Comparison of ENCODE assay signal across 17 cellular contexts in the genomic region with DNA sequence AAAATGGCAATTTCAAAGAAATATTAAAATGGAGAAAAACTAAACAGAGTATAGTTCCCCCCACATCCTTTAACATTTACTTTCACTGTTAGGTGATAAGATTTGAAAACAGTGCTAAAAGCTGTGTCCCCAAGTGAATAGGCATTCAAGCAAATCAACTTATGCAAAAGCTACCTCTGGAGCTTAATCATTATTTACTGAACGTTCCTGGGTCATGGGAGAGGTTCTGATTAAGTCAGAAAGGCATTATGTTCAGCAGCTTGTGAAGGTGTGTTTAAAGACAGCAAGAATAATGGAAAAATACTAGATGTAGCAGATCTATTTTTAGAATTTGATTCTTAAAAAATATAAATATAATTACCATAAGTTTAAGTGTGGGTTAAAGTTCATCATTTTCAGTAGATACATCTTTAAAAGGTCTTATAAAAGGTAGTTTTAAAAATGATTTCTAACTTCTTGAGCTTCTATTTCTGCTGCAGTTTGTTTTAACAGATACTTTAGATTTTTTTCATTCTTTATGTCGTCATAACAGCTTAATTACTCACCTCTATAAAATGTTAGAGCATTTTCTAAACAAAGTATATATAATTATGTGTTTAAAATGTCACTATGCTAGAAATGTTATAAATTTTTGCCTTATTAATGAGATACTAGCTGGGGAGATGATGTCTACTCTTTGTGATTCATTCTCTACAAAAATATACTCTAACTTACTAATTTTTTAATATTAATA.
DNase-seq lines count a peak whose midpoint lies in the region; ATAC-seq, FAIRE-seq and TF ChIP-seq lines count a peak whose summit lies in the region.
"Had no signal": no experiment of that assay in that cellular context is flagged by ENCODE, and none has a peak within 500 bp of the region (broad histone marks: within the 10 kb centered on the region; RNA-seq: fewer than 3 reads in every experiment).

No MANE protein-coding gene starts in this region.

- peak in 1 of 2 experiments; percentile 60 for DNase-seq in A549 (ENCODE audit: low read depth in 1 of 2, low spot score in 1 of 2)
- no peak for DNase-seq in chondrocyte (ENCODE audit: low spot score)
- no peak for DNase-seq in lower lobe of right lung
- no peak for DNase-seq in DMS 273 treated with DMSO at 0.1 percent for 48 hours (lab: John Stamatoyannopoulos, UW)
- no peak for DNase-seq in D341Med (ENCODE audit: low spot score)
- DNase-seq: adrenal gland, endodermal cell, MV-4-11, natural killer cell, NCI-H226, SIG-M5, spleen had no signal

- no peaks in the 10 kb centered on the region for H3K27me3 ChIP-seq in lower lobe of right lung (ENCODE audit: low read depth)
- H3K27me3 ChIP-seq: adrenal gland, spleen had no signal

- H3K27ac Mint-ChIP-seq in chondrocyte (ENCODE audit: unreplicated experiment) = peak overlapping the region; percentile 32
- H3K27ac Mint-ChIP-seq: endodermal cell, natural killer cell had no signal

- peak; percentile 95 for FAIRE-seq in A549 (lab: Jason Lieb, UNC)

- peak in 1 of 2 experiments; percentile 20; a peak in 2 of 6 replicates for ATAC-seq in A549
- peak; percentile 61 for ATAC-seq in HG03354 (IDR thresholded peaks at IDR 0.05; ENCODE audit: poor library complexity, severe bottlenecking, unreplicated experiment)
- peak in 1 of 2 donors; percentile 75 for ATAC-seq in lower lobe of right lung
- no peak for ATAC-seq in GM18867 (IDR thresholded peaks at IDR 0.05; ENCODE audit: unreplicated experiment)
- no peak for ATAC-seq in GM19351 (IDR thresholded peaks at IDR 0.05; ENCODE audit: unreplicated experiment)
- ATAC-seq: natural killer cell had no signal

- H3K4me3 ChIP-seq in A549 (peak overlapping the region; percentile 45), lower lobe of right lung (peak overlapping the region; percentile 39)
- H3K4me3 ChIP-seq: spleen had no signal

- TF ChIP-seq POLR2A in A549 (IDR thresholded peaks at IDR 0.05; ENCODE audit: low read length) = no peak

- no peak for TF ChIP-seq CTCF in A549 (IDR thresholded peaks at IDR 0.05)
- no peak for TF ChIP-seq CTCF in chondrocyte (IDR thresholded peaks at IDR 0.05)
- no peak for TF ChIP-seq CTCF in lower lobe of right lung (IDR thresholded peaks at IDR 0.05)

- H3K4me1 ChIP-seq in A549 (peaks cover 66% of the 10 kb centered on the region), lower lobe of right lung (peaks cover 4% of the 10 kb centered on the region)
- H3K4me1 ChIP-seq: spleen had no signal

- H3K27ac ChIP-seq in A549 (peak overlapping the region; percentile 80 to 85), lower lobe of right lung (no peak overlapping the region)
- H3K27ac ChIP-seq: adrenal gland, HL-60, spleen, VCaP had no signal

- CTCF ChIA-PET in A549 (lab: Yijun Ruan, JAX) = interaction anchor here (0.6 to 3.0 kb wide), 6 partner anchors 11 to 746 kb away, joined by 3 to 16 read pairs (median 3); no protein-coding TSS in a partner anchor

- no peaks in the 10 kb centered on the region for H3K9me3 Mint-ChIP-seq in chondrocyte (ENCODE audit: low read depth)
- H3K9me3 Mint-ChIP-seq: endodermal cell had no signal

- intact Hi-C loops in lower lobe of right lung (cut with DNase I) = no loop called here

- H3K27me3 Mint-ChIP-seq in chondrocyte (ENCODE audit: low read depth) = no peaks in the 10 kb centered on the region

- POLR2A ChIA-PET in A549 (lab: Yijun Ruan, JAX) = no interaction called here

- H3K36me3 ChIP-seq in lower lobe of right lung = no peaks in the 10 kb centered on the region
- H3K36me3 ChIP-seq: adrenal gland, spleen had no signal

- peaks cover 42% of the 10 kb centered on the region for H3K4me1 Mint-ChIP-seq in chondrocyte (ENCODE audit: low read depth)
- H3K4me1 Mint-ChIP-seq: natural killer cell had no signal

- no peak for TF ChIP-seq RAD21 in A549 (conservative IDR thresholded peaks at IDR 0.05 in 1 of 2, IDR thresholded peaks at IDR 0.05 in 1 of 2)

- WGBS in A549 (ENCODE audit: missing lambda C conversion rate) = 2% methylated on average over 2 of the region's 2 CpGs

- no peaks in the 10 kb centered on the region for H3K9me3 ChIP-seq in A549
- no peaks in the 10 kb centered on the region for H3K9me3 ChIP-seq in lower lobe of right lung
- H3K9me3 ChIP-seq: adrenal gland, spleen had no signal

- H3K36me3 Mint-ChIP-seq in chondrocyte (ENCODE audit: low read depth) = no peaks in the 10 kb centered on the region
- H3K36me3 Mint-ChIP-seq: natural killer cell had no signal

- no peak overlapping the region for H3K4me3 Mint-ChIP-seq in chondrocyte (ENCODE audit: unreplicated experiment)
- H3K4me3 Mint-ChIP-seq: endodermal cell, natural killer cell had no signal

- peak overlapping the region; percentile 89 for H3K4me2 ChIP-seq in A549

- no peak for TF ChIP-seq EP300 in A549 (IDR thresholded peaks at IDR 0.05)

TF ChIP-seq in A549, 52 proteins besides CTCF, POLR2A, EP300 and RAD21:
- TF ChIP-seq GATA3 (IDR thresholded peaks at IDR 0.05; ENCODE audit: borderline replicate concordance) = peak; percentile 34; the same call in 1 of the 2 replicates
- TF ChIP-seq, protein P1, sequence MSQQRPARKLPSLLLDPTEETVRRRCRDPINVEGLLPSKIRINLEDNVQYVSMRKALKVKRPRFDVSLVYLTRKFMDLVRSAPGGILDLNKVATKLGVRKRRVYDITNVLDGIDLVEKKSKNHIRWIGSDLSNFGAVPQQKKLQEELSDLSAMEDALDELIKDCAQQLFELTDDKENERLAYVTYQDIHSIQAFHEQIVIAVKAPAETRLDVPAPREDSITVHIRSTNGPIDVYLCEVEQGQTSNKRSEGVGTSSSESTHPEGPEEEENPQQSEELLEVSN (IDR thresholded peaks at IDR 0.05; ENCODE audit: borderline replicate concordance, low read depth) = no peak
- no peak for TF ChIP-seq SREBF2 (IDR thresholded peaks at IDR 0.05)
- no peak for TF ChIP-seq CHD4 (IDR thresholded peaks at IDR 0.05; ENCODE audit: borderline replicate concordance)
- no peak for TF ChIP-seq ESRRA (IDR thresholded peaks at IDR 0.05; ENCODE audit: borderline replicate concordance, low read length)
- no peak for TF ChIP-seq FOSL2 (IDR thresholded peaks at IDR 0.05)
- peak; percentile 27; the same call in 1 of the 2 replicates for TF ChIP-seq FOSL2 (CRISPR knock-in tag; IDR thresholded peaks at IDR 0.05)
- TF ChIP-seq POLR2AphosphoS2 (conservative IDR thresholded peaks at IDR 0.05; ENCODE audit: low read length) = no peak
- TF ChIP-seq, protein P2, sequence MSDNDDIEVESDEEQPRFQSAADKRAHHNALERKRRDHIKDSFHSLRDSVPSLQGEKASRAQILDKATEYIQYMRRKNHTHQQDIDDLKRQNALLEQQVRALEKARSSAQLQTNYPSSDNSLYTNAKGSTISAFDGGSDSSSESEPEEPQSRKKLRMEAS (IDR thresholded peaks at IDR 0.05) = no peak
- no peak for TF ChIP-seq CEBPB (IDR thresholded peaks at IDR 0.05)
- no peak for TF ChIP-seq MAFK (IDR thresholded peaks at IDR 0.05; ENCODE audit: partially characterized antibody)
- TF ChIP-seq, protein P3, sequence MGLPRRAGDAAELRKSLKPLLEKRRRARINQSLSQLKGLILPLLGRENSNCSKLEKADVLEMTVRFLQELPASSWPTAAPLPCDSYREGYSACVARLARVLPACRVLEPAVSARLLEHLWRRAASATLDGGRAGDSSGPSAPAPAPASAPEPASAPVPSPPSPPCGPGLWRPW (IDR thresholded peaks at IDR 0.05) = no peak
- TF ChIP-seq HOXB5 (CRISPR knock-in tag; IDR thresholded peaks at IDR 0.05) = no peak
